ENCODE assay signal across 8 cellular contexts in the genomic region with DNA sequence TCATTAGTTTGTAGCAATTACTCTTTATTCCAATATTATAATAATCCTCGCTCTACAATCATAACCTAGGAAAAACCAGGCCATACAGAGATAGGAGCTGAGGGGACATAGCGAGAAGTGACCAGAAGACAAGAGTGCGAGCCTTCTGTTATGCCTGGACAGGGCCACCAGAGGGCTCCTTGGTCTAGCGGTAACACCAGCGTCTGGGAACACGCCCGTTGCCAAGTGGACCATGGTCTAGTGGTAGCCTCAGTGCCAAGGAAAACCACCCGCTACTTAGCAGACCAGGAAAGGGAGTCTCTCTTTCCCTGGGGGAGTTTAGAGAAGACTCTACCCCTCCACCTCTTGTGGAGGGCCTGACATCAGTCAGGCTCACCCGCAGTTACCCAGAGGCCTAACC. TPM values are rescaled to one million over a fixed set of nuclear protein-coding genes. Genes with fewer than 3 reads are reported as not detected.
DNase-seq lines count a peak whose midpoint lies in the region; ATAC-seq, FAIRE-seq and TF ChIP-seq lines count a peak whose summit lies in the region.
"Not testable (repeated sequence)": the region's sequence is repeated elsewhere in the genome, so short reads cannot be mapped to it uniquely, and the experiment has no call there.

No MANE protein-coding gene starts in this region.

- BruUV-seq in GM12878 (replicated peaks; lab: Mats Ljungman, UMichigan) = not testable (repeated sequence)

- not testable (repeated sequence) for FAIRE-seq in GM12878 (lab: Jason Lieb, UNC)

- in situ Hi-C loops in SK-MEL-5 (cut with HindIII; ENCODE audit: low pct_unique_long_range_greater_than_20kb, low sequenced_read_pairs); GM12878 (cut with MboI): not testable (repeated sequence)

- not testable (repeated sequence) for H4K20me1 ChIP-seq in GM23338 (replicated peaks; ENCODE audit: insufficient read depth); GM12878 (ENCODE audit: control insufficient read depth, insufficient read depth)

- intact Hi-C loops in GM12878 (cut with micrococcal nuclease; ENCODE audit: unreplicated experiment); spleen (cut with DNase I; ENCODE audit: low total_unique reads): not testable (repeated sequence)

- H3K79me2 ChIP-seq in GM23338 (replicated peaks; ENCODE audit: insufficient read depth); GM12878 (ENCODE audit: control insufficient read depth, insufficient read depth, low read length): not testable (repeated sequence)

- peaks cover 13% of the 10 kb centered on the region; the same call in 2 of the 3 replicates for H3K4me1 Mint-ChIP-seq in GM23338

- peaks cover 46% of the 10 kb centered on the region for H3K27me3 Mint-ChIP-seq in GM23338 (ENCODE audit: insufficient read depth, low read depth, poor library complexity)

- TF ChIP-seq CTCF in C4-2B (conservative IDR thresholded peaks at IDR 0.05) (peak; percentile 62), GM23338 (conservative IDR thresholded peaks at IDR 0.05; ENCODE audit: low read depth in 2 of 2) (peak; percentile 52 to 73), GM12878 (IDR thresholded peaks at IDR 0.05 in 2 of 3, conservative IDR thresholded peaks at IDR 0.05 in 1 of 3; ENCODE audit: control insufficient read depth in 2 of 3, extremely low read depth in 1 of 3, insufficient read depth in 1 of 3, low read depth in 3 of 3, low read length in 3 of 3) (peak; percentile 33 to 54 (median 42); a peak in 5 of 6 replicates), foreskin keratinocyte (conservative IDR thresholded peaks at IDR 0.05) (peak; percentile 73), spleen (IDR thresholded peaks at IDR 0.05 in 8 of 11, conservative IDR thresholded peaks at IDR 0.05 in 3 of 11) (peak; percentile 43 to 75 (median 63))

- TF ChIP-seq RAD21 in GM12878 (IDR thresholded peaks at IDR 0.05; ENCODE audit: insufficient read depth, low read depth, low read length) = peak; percentile 41; the same call in 1 of the 2 replicates

- RAD21 ChIA-PET in GM12878 (lab: Charles Lee; ENCODE audit: unreplicated experiment) = not testable (repeated sequence)

- H3K4me1 ChIP-seq in GM23338 (ENCODE audit: insufficient read depth); GM12878 (ENCODE audit: control insufficient read depth, insufficient read depth, low read length); foreskin keratinocyte: not testable (repeated sequence)
- H3K4me1 ChIP-seq in spleen = peaks cover 0 to 16% (median 6%) of the 10 kb centered on the region in 6 donors

- not testable (repeated sequence) for TF ChIP-seq EP300 in GM12878 (IDR thresholded peaks at IDR 0.05; ENCODE audit: borderline replicate concordance in 1 of 2, control insufficient read depth in 1 of 2, low read depth in 2 of 2, low read length in 2 of 2)

- not testable (repeated sequence) for H3K36me3 Mint-ChIP-seq in GM23338 (ENCODE audit: low read depth)

- H3K27ac ChIP-seq in C4-2B; GM23338 (ENCODE audit: low read depth); GM12878 (ENCODE audit: control insufficient read depth, insufficient read depth); foreskin keratinocyte; spleen: not testable (repeated sequence)

- not testable (repeated sequence) for H3K9me2 ChIP-seq in GM23338 (ENCODE audit: insufficient read depth)

- not testable (repeated sequence) for H3K4me3 Mint-ChIP-seq in GM23338

- CTCF ChIA-PET in GM12878 (lab: Yijun Ruan, JAX) = interaction anchor here (1.1 to 2.6 kb wide), 4 partner anchors 22 to 146 kb away, joined by 4 to 15 read pairs (median 8); no protein-coding TSS in a partner anchor

- not testable (repeated sequence) for H3F3A ChIP-seq in GM23338 (replicated peaks; ENCODE audit: low read depth)

- not testable (repeated sequence) for TF ChIP-seq POLR2A in GM12878 (IDR thresholded peaks at IDR 0.05; ENCODE audit: low read depth, low read length); spleen (IDR thresholded peaks at IDR 0.05)

- SMC1A ChIA-PET in GM12878 (lab: Charles Lee; ENCODE audit: uncharacterized antibody, unreplicated experiment) = interaction anchor here (1.1 kb wide), 1 partner anchor 124 kb away, joined by 5 read pairs; no protein-coding TSS in a partner anchor

- DNase-seq in GM23338 (ENCODE audit: low spot score) = peak; percentile 60
- DNase-seq in NCI-H2029 treated with DMSO at 0.1 percent for 48 hours (lab: John Stamatoyannopoulos, UW) = peak; percentile 71
- peak; percentile 66 for DNase-seq in SK-MEL-5 (ENCODE audit: low read depth, low spot score)
- not testable (repeated sequence) for DNase-seq in GM12878 (ENCODE audit: low read depth, low spot score); foreskin keratinocyte
- peak; percentile 67 to 69 for DNase-seq in lung microvascular endothelial cell (ENCODE audit: low read depth in 2 of 2)
- DNase-seq in spleen = peak; percentile 78

- WGBS in GM12878 (ENCODE audit: insufficient coverage, insufficient replicate concordance, low lambda C conversion rate, missing lambda C conversion rate) = 12% methylated on average over 8 of the region's 9 CpGs
- WGBS in spleen, 5 donors = 15 to 27% (median 23%) methylated on average over 7 to 9 of the region's 9 CpGs

- H3K9me3 ChIP-seq in GM12878 (replicated peaks; ENCODE audit: control insufficient read depth, insufficient read depth, low read length); spleen: not testable (repeated sequence)

- not testable (repeated sequence) for H3K9ac ChIP-seq in GM12878 (ENCODE audit: control insufficient read depth, insufficient read depth, low read length)

- H3K27me3 ChIP-seq in GM23338 (ENCODE audit: insufficient read depth) (peaks cover 49% of the 10 kb centered on the region), foreskin keratinocyte (peaks cover 44% of the 10 kb centered on the region), spleen (replicated peaks in 1 of 7) (peaks cover 0 to 70% (median 42%) of the 10 kb centered on the region in 7 donors)
- H3K27me3 ChIP-seq in GM12878 (replicated peaks in 1 of 2; ENCODE audit: control insufficient read depth in 2 of 2, insufficient read depth in 2 of 2, low read length in 1 of 2) = not testable (repeated sequence)

- H3K9me3 Mint-ChIP-seq in GM23338 = peaks cover 18% of the 10 kb centered on the region

- not testable (repeated sequence) for H3K4me2 ChIP-seq in GM23338; GM12878 (ENCODE audit: control insufficient read depth, insufficient read depth)

- H3K36me3 ChIP-seq in GM23338 (ENCODE audit: insufficient read depth); GM12878 (ENCODE audit: control insufficient read depth in 2 of 2, insufficient read depth in 2 of 2, low read length in 1 of 2); spleen: not testable (repeated sequence)

- ATAC-seq in GM23338, foreskin keratinocyte: not testable (repeated sequence)
- peak; percentile 52; the same call in 2 of the 3 replicates for ATAC-seq in GM12878

- not testable (repeated sequence) for H3K27ac Mint-ChIP-seq in GM23338

- POLR2A ChIA-PET in GM12878 (lab: Charles Lee) = not testable (repeated sequence)

- H2AFZ ChIP-seq in GM23338; GM12878 (ENCODE audit: control insufficient read depth, low read depth, low read length): not testable (repeated sequence)

- not testable (repeated sequence) for H3K4me3 ChIP-seq in GM23338, GM12878, spleen

RNA-seq across cellular contexts. Expression of a gene that starts 2.4 kb away (rescaled TPM):
- not detected in 2 replicates for total RNA-seq in GM23338 (2014; rRNA removed; shearing (Covaris generic))
- polyA plus RNA-seq in GM23338 (2016; fragmentation: Nextera tagmentation; extraction: Ambion mirVana) (0.08 and 0.14 TPM in 2 replicates), GM12878 (2011; rRNA removed) (not detected in 2 replicates), GM12878 (2014; fragmentation: Illumina TruSeq; extraction: Trizol) (not detected in 2 replicates), GM12878 (2014; fragmentation: Nextera tagmentation; extraction: Ambion mirVana) (not detected), GM12878 (2014; rRNA removed) (not detected in 2 replicates), GM12878 (2016; fragmentation: Nextera tagmentation; extraction: Ambion mirVana) (not detected), foreskin keratinocyte (not detected in 2 replicates), spleen (under 1 TPM in 1 of 3 donors, not detected in 2; 0.02 TPM)
- 0.03 TPM in 2 replicates for total RNA-seq in SK-MEL-5 (2014; rRNA removed; shearing (Covaris generic))
- polyA plus RNA-seq in SK-MEL-5 (2015; cell fraction: cytosol; rRNA removed) = 0.05 TPM in 1 of 2 replicates, not detected in the other
- not detected in 2 replicates for polyA plus RNA-seq in SK-MEL-5 (2015; cell fraction: nucleus; rRNA removed)
- total RNA-seq in GM12878 (2013; cell fraction: nucleolus; rRNA removed) = not detected in 2 replicates
- total RNA-seq in GM12878 (2014; rRNA removed) (not detected in 2 replicates), GM12878 (2014; rRNA removed; fragmentation: Illumina TruSeq; extraction: Trizol) (not detected in 2 replicates), GM12878 (2021) (not detected in 2 replicates), foreskin keratinocyte (not detected in 2 replicates), lung microvascular endothelial cell (not detected in 2 replicates), spleen (not detected)
- not detected for polyA plus RNA-seq in GM12878 (2011; ENCODE audit: low read depth)
- polyA plus RNA-seq in GM12878 (2011; cell fraction: cytosol; rRNA removed) = not detected in 2 replicates
- polyA plus RNA-seq in GM12878 (2011; cell fraction: nucleus; rRNA removed) = not detected in 2 replicates
- polyA plus RNA-seq in GM12878 (2012) = not detected in 2 replicates
- not detected in 2 replicates for polyA minus RNA-seq in GM12878 (2011; rRNA and poly(A)+ RNA removed)
- polyA minus RNA-seq in GM12878 (2011; cell fraction: cytosol; rRNA and poly(A)+ RNA removed) = not detected in 2 replicates
- not detected in 2 replicates for polyA minus RNA-seq in GM12878 (2011; cell fraction: nucleus; rRNA and poly(A)+ RNA removed)

RNA-seq across cellular contexts. Expression of a gene that starts 10.3 kb away (rescaled TPM):
- 0.39 and 0.94 TPM in 2 replicates for total RNA-seq in GM23338 (2014; rRNA removed; shearing (Covaris generic))
- polyA plus RNA-seq in GM23338 (2016; fragmentation: Nextera tagmentation; extraction: Ambion mirVana) = 2.7 TPM in 2 replicates
- total RNA-seq in SK-MEL-5 (2014; rRNA removed; shearing (Covaris generic)) = not detected in 2 replicates
- not detected in 2 replicates for polyA plus RNA-seq in SK-MEL-5 (2015; cell fraction: cytosol; rRNA removed)
- polyA plus RNA-seq in SK-MEL-5 (2015; cell fraction: nucleus; rRNA removed) = not detected in 2 replicates
- not detected in 2 replicates for total RNA-seq in GM12878 (2013; cell fraction: nucleolus; rRNA removed)
- total RNA-seq in GM12878 (2014; rRNA removed) = not detected in 2 replicates
- total RNA-seq in GM12878 (2014; rRNA removed; fragmentation: Illumina TruSeq; extraction: Trizol) = not detected in 2 replicates
- not detected in 2 replicates for total RNA-seq in GM12878 (2021)
- not detected for polyA plus RNA-seq in GM12878 (2011; ENCODE audit: low read depth)
- polyA plus RNA-seq in GM12878 (2011; rRNA removed) = not detected in 2 replicates
- polyA plus RNA-seq in GM12878 (2011; cell fraction: cytosol; rRNA removed) = 0.06 and 0.08 TPM in 2 replicates
- polyA plus RNA-seq in GM12878 (2011; cell fraction: nucleus; rRNA removed) = 0.18 TPM in 1 of 2 replicates, not detected in the other
- polyA plus RNA-seq in GM12878 (2012) = not detected in 2 replicates
- not detected in 2 replicates for polyA plus RNA-seq in GM12878 (2014; fragmentation: Illumina TruSeq; extraction: Trizol)
- not detected for polyA plus RNA-seq in GM12878 (2014; fragmentation: Nextera tagmentation; extraction: Ambion mirVana)
- not detected in 2 replicates for polyA plus RNA-seq in GM12878 (2014; rRNA removed)
- not detected for polyA plus RNA-seq in GM12878 (2016; fragmentation: Nextera tagmentation; extraction: Ambion mirVana)
- polyA minus RNA-seq in GM12878 (2011; rRNA and poly(A)+ RNA removed) = not detected in 2 replicates
- polyA minus RNA-seq in GM12878 (2011; cell fraction: cytosol; rRNA and poly(A)+ RNA removed) = not detected in 2 replicates
- not detected in 2 replicates for polyA minus RNA-seq in GM12878 (2011; cell fraction: nucleus; rRNA and poly(A)+ RNA removed)
- total RNA-seq in foreskin keratinocyte = 10.0 and 11.7 TPM in 2 replicates
- polyA plus RNA-seq in foreskin keratinocyte = 15.2 and 17.2 TPM in 2 replicates
- not detected in 2 replicates for total RNA-seq in lung microvascular endothelial cell
- total RNA-seq in spleen = not detected
- not detected for polyA plus RNA-seq in spleen

RNA-seq across cellular contexts. Expression of a gene that starts 10.4 kb away (rescaled TPM):
- 349 and 361 TPM in 2 replicates for total RNA-seq in GM23338 (2014; rRNA removed; shearing (Covaris generic))
- 229 and 243 TPM in 2 replicates for polyA plus RNA-seq in GM23338 (2016; fragmentation: Nextera tagmentation; extraction: Ambion mirVana)
- 141 and 179 TPM in 2 replicates for total RNA-seq in SK-MEL-5 (2014; rRNA removed; shearing (Covaris generic))
- 189 and 276 TPM in 2 replicates for polyA plus RNA-seq in SK-MEL-5 (2015; cell fraction: cytosol; rRNA removed)
- polyA plus RNA-seq in SK-MEL-5 (2015; cell fraction: nucleus; rRNA removed) = 1,879 and 2,064 TPM in 2 replicates
- total RNA-seq in GM12878 (2013; cell fraction: nucleolus; rRNA removed) = 511 and 606 TPM in 2 replicates
- total RNA-seq in GM12878 (2014; rRNA removed) = 279 and 350 TPM in 2 replicates
- total RNA-seq in GM12878 (2014; rRNA removed; fragmentation: Illumina TruSeq; extraction: Trizol) = 89.2 and 90.2 TPM in 2 replicates
- total RNA-seq in GM12878 (2021) = 193 and 215 TPM in 2 replicates
- 53.8 TPM for polyA plus RNA-seq in GM12878 (2011; ENCODE audit: low read depth)
- polyA plus RNA-seq in GM12878 (2011; rRNA removed) = 105 and 162 TPM in 2 replicates
- 236 and 362 TPM in 2 replicates for polyA plus RNA-seq in GM12878 (2011; cell fraction: cytosol; rRNA removed)
- polyA plus RNA-seq in GM12878 (2011; cell fraction: nucleus; rRNA removed) = 1,226 and 1,900 TPM in 2 replicates
- 160 and 231 TPM in 2 replicates for polyA plus RNA-seq in GM12878 (2012)
- 102 and 112 TPM in 2 replicates for polyA plus RNA-seq in GM12878 (2014; fragmentation: Illumina TruSeq; extraction: Trizol)
- 10 to 100 TPM in 1 of 2 experiments, 1 to 10 TPM in 1; 2.7 to 14.9 TPM for polyA plus RNA-seq in GM12878 (2014; fragmentation: Nextera tagmentation; extraction: Ambion mirVana)
- polyA plus RNA-seq in GM12878 (2014; rRNA removed) = 453 and 499 TPM in 2 replicates
- polyA plus RNA-seq in GM12878 (2016; fragmentation: Nextera tagmentation; extraction: Ambion mirVana) = 100 to 1,000 TPM; 157 to 192 TPM
- 27.6 and 69.7 TPM in 2 replicates for polyA minus RNA-seq in GM12878 (2011; rRNA and poly(A)+ RNA removed)
- 47.0 and 50.0 TPM in 2 replicates for polyA minus RNA-seq in GM12878 (2011; cell fraction: cytosol; rRNA and poly(A)+ RNA removed)
- 99.1 and 161 TPM in 2 replicates for polyA minus RNA-seq in GM12878 (2011; cell fraction: nucleus; rRNA and poly(A)+ RNA removed)
- total RNA-seq in foreskin keratinocyte = 138 and 160 TPM in 2 replicates
- 183 and 199 TPM in 2 replicates for polyA plus RNA-seq in foreskin keratinocyte
- 132 and 137 TPM in 2 replicates for total RNA-seq in lung microvascular endothelial cell
- 100 to 1,000 TPM; 238 to 337 (median 270) TPM for total RNA-seq in spleen
- 100 to 1,000 TPM; 198 to 559 (median 421) TPM for polyA plus RNA-seq in spleen

RNA-seq across cellular contexts. Expression of a gene that starts 17.3 kb away (rescaled TPM):
- total RNA-seq in GM23338 (2014; rRNA removed; shearing (Covaris generic)) = 0.97 and 1.0 TPM in 2 replicates
- polyA plus RNA-seq in GM23338 (2016; fragmentation: Nextera tagmentation; extraction: Ambion mirVana) (0.32 and 0.66 TPM in 2 replicates), GM12878 (2011; rRNA removed) (not detected in 2 replicates), GM12878 (2014; fragmentation: Illumina TruSeq; extraction: Trizol) (not detected in 2 replicates), GM12878 (2014; fragmentation: Nextera tagmentation; extraction: Ambion mirVana) (not detected), GM12878 (2014; rRNA removed) (not detected in 2 replicates), GM12878 (2016; fragmentation: Nextera tagmentation; extraction: Ambion mirVana) (under 1 TPM in 1 of 2 experiments, not detected in 1; 0.06 TPM), foreskin keratinocyte (2.0 and 2.5 TPM in 2 replicates), spleen (under 1 TPM in 2 of 3 donors, not detected in 1; 0.03 to 0.06 TPM)
- total RNA-seq in SK-MEL-5 (2014; rRNA removed; shearing (Covaris generic)) = not detected in 2 replicates
- not detected in 2 replicates for polyA plus RNA-seq in SK-MEL-5 (2015; cell fraction: cytosol; rRNA removed)
- not detected in 2 replicates for polyA plus RNA-seq in SK-MEL-5 (2015; cell fraction: nucleus; rRNA removed)
- total RNA-seq in GM12878 (2013; cell fraction: nucleolus; rRNA removed) = not detected in 2 replicates
- total RNA-seq in GM12878 (2014; rRNA removed) (not detected in 2 replicates), GM12878 (2014; rRNA removed; fragmentation: Illumina TruSeq; extraction: Trizol) (not detected in 2 replicates), GM12878 (2021) (not detected in 2 replicates), foreskin keratinocyte (1.1 and 1.8 TPM in 2 replicates), lung microvascular endothelial cell (0.22 TPM in 1 of 2 replicates, not detected in the other), spleen (not detected)
- polyA plus RNA-seq in GM12878 (2011; ENCODE audit: low read depth) = 0.09 TPM
- polyA plus RNA-seq in GM12878 (2011; cell fraction: cytosol; rRNA removed) = not detected in 2 replicates
- 0.20 and 0.24 TPM in 2 replicates for polyA plus RNA-seq in GM12878 (2011; cell fraction: nucleus; rRNA removed)
- not detected in 2 replicates for polyA plus RNA-seq in GM12878 (2012)
- polyA minus RNA-seq in GM12878 (2011; rRNA and poly(A)+ RNA removed) = not detected in 2 replicates
- not detected in 2 replicates for polyA minus RNA-seq in GM12878 (2011; cell fraction: cytosol; rRNA and poly(A)+ RNA removed)
- polyA minus RNA-seq in GM12878 (2011; cell fraction: nucleus; rRNA and poly(A)+ RNA removed) = not detected in 2 replicates

RNA-seq across cellular contexts. Expression of a gene that starts 26.0 kb away (rescaled TPM):
- total RNA-seq in GM23338 (2014; rRNA removed; shearing (Covaris generic)) = not detected in 2 replicates
- polyA plus RNA-seq in GM23338 (2016; fragmentation: Nextera tagmentation; extraction: Ambion mirVana) (not detected in 2 replicates), GM12878 (2011; rRNA removed) (not detected in 2 replicates), GM12878 (2014; fragmentation: Illumina TruSeq; extraction: Trizol) (not detected in 2 replicates), GM12878 (2014; fragmentation: Nextera tagmentation; extraction: Ambion mirVana) (not detected), GM12878 (2014; rRNA removed) (not detected in 2 replicates), GM12878 (2016; fragmentation: Nextera tagmentation; extraction: Ambion mirVana) (not detected), foreskin keratinocyte (not detected in 2 replicates), spleen (not detected)
- not detected in 2 replicates for total RNA-seq in SK-MEL-5 (2014; rRNA removed; shearing (Covaris generic))
- not detected in 2 replicates for polyA plus RNA-seq in SK-MEL-5 (2015; cell fraction: cytosol; rRNA removed)
- not detected in 2 replicates for polyA plus RNA-seq in SK-MEL-5 (2015; cell fraction: nucleus; rRNA removed)
- not detected in 2 replicates for total RNA-seq in GM12878 (2013; cell fraction: nucleolus; rRNA removed)
- total RNA-seq in GM12878 (2014; rRNA removed) (not detected in 2 replicates), GM12878 (2014; rRNA removed; fragmentation: Illumina TruSeq; extraction: Trizol) (not detected in 2 replicates), GM12878 (2021) (not detected in 2 replicates), foreskin keratinocyte (not detected in 2 replicates), lung microvascular endothelial cell (not detected in 2 replicates), spleen (not detected)
- polyA plus RNA-seq in GM12878 (2011; ENCODE audit: low read depth) = not detected
- polyA plus RNA-seq in GM12878 (2011; cell fraction: cytosol; rRNA removed) = not detected in 2 replicates
- polyA plus RNA-seq in GM12878 (2011; cell fraction: nucleus; rRNA removed) = not detected in 2 replicates
- not detected in 2 replicates for polyA plus RNA-seq in GM12878 (2012)
- not detected in 2 replicates for polyA minus RNA-seq in GM12878 (2011; rRNA and poly(A)+ RNA removed)
- polyA minus RNA-seq in GM12878 (2011; cell fraction: cytosol; rRNA and poly(A)+ RNA removed) = not detected in 2 replicates
- polyA minus RNA-seq in GM12878 (2011; cell fraction: nucleus; rRNA and poly(A)+ RNA removed) = not detected in 2 replicates
